ENCODE assay signal across 13 cellular contexts in the genomic region with DNA sequence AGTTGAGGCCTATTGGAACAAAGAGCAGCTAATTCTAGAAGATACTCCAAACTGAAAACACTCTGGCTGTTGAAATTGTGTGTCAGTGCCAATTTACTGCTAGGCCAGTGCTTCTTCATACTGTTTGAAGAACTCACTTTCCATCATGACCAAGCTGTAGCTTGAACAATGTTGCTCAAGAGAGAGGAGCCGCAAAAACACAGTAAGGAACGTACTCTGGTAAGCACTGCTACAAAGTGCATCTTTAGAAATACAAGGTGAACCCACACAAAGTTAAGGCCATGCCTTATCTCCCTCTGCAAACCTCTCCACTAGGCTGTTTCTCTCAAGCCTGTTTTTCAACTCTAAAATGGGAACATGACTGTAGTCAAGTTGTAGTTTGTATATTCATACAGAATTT.
DNase-seq lines count a peak whose midpoint lies in the region; FAIRE-seq and TF ChIP-seq lines count a peak whose summit lies in the region.
"Had no signal": no experiment of that assay in that cellular context is flagged by ENCODE, and none has a peak within 500 bp of the region (broad histone marks: within the 10 kb centered on the region; RNA-seq: fewer than 3 reads in every experiment).

No MANE protein-coding gene starts in this region.

- FAIRE-seq in bronchial epithelial cell (lab: Jason Lieb, UNC) = peak; percentile 7
- FAIRE-seq: GM12892 had no signal

- H4K8ac ChIP-seq in mesendoderm (ENCODE audit: low read depth, low read length) = no peak overlapping the region

- no peak for TF ChIP-seq EP300 in sigmoid colon (IDR thresholded peaks at IDR 0.05)

- no peak overlapping the region for H2AK5ac ChIP-seq in mesendoderm (ENCODE audit: low read length)

- H2BK15ac ChIP-seq in mesendoderm (replicated peaks; ENCODE audit: low read depth) = no peak overlapping the region

- no peak for TF ChIP-seq CTCF in right atrium auricular region (IDR thresholded peaks at IDR 0.05)
- TF ChIP-seq CTCF in bronchial epithelial cell (IDR thresholded peaks at IDR 0.05; ENCODE audit: insufficient read depth, low read length, severe bottlenecking) = no peak
- TF ChIP-seq CTCF in sigmoid colon (IDR thresholded peaks at IDR 0.05) = no peak

- H4K5ac ChIP-seq in mesendoderm (ENCODE audit: low read length) = no peak overlapping the region

- H3K27me3 ChIP-seq in right atrium auricular region (no peaks in the 10 kb centered on the region), bronchial epithelial cell (ENCODE audit: control insufficient read depth, insufficient read depth, low read length) (no peaks in the 10 kb centered on the region), sigmoid colon (no peaks in the 10 kb centered on the region), mesendoderm (ENCODE audit: insufficient read depth, low read length, poor library complexity) (no peaks in the 10 kb centered on the region)
- H3K27me3 ChIP-seq: brain microvascular endothelial cell had no signal

- no peak overlapping the region for H3K18ac ChIP-seq in mesendoderm (ENCODE audit: low read length)

- no peaks in the 10 kb centered on the region for H3K79me2 ChIP-seq in mesendoderm (ENCODE audit: control insufficient read depth, insufficient read depth, low read length)

- H3K9ac ChIP-seq in mesendoderm (ENCODE audit: low read length) = no peak overlapping the region

- H2BK5ac ChIP-seq in mesendoderm (ENCODE audit: low read length) = no peak overlapping the region

- TF ChIP-seq POLR2A in sigmoid colon (IDR thresholded peaks at IDR 0.05) = no peak

- H2BK120ac ChIP-seq in mesendoderm (ENCODE audit: low read depth, low read length) = no peak overlapping the region

- no peaks in the 10 kb centered on the region for H3K79me1 ChIP-seq in mesendoderm (ENCODE audit: low read length)

- WGBS in sigmoid colon, 2 donors = 89 to 92% methylated on average over 2 of the region's 2 CpGs
- WGBS in mesendoderm (ENCODE audit: extremely low coverage, insufficient coverage, low lambda C conversion rate) = no CpG with 5 or more reads among the region's 2 CpGs

- H3K27ac ChIP-seq in right atrium auricular region = peak overlapping the region; percentile 87 to 90
- peak overlapping the region; percentile 57 to 94 (median 77) for H3K27ac ChIP-seq in sigmoid colon
- no peak overlapping the region for H3K27ac ChIP-seq in mesendoderm (ENCODE audit: low read depth, low read length)
- H3K27ac ChIP-seq: brain microvascular endothelial cell had no signal

- H3K36me3 ChIP-seq in right atrium auricular region (peaks cover 74% of the 10 kb centered on the region), bronchial epithelial cell (ENCODE audit: control insufficient read depth, insufficient read depth, low read length) (peaks cover 21% of the 10 kb centered on the region), sigmoid colon (peaks cover 8 to 74% (median 38%) of the 10 kb centered on the region in 4 donors), mesendoderm (ENCODE audit: control insufficient read depth, insufficient read depth, low read length) (no peaks in the 10 kb centered on the region)

- H3K9me3 ChIP-seq in right atrium auricular region (no peaks in the 10 kb centered on the region), sigmoid colon (no peaks in the 10 kb centered on the region)

- H3K23ac ChIP-seq in mesendoderm (ENCODE audit: low read length) = no peak overlapping the region

- H3K4me1 ChIP-seq in right atrium auricular region = peaks cover 0 to 77% of the 10 kb centered on the region in 2 donors
- H3K4me1 ChIP-seq in sigmoid colon = peaks cover 0 to 87% (median 74%) of the 10 kb centered on the region in 4 donors
- H3K4me1 ChIP-seq in mesendoderm (ENCODE audit: control insufficient read depth, low read depth, low read length) = no peaks in the 10 kb centered on the region

- DNase-seq in right atrium auricular region (ENCODE audit: low spot score) (no peak), cardiac septum (ENCODE audit: low spot score) (no peak), bronchial epithelial cell (ENCODE audit: low read depth) (no peak), sigmoid colon (no peak), NCI-H82 (lab: John Stamatoyannopoulos, UW) (no peak), islet precursor cell (no peak), mesendoderm (no peak)
- no peak for DNase-seq in stimulated activated CD4-positive, alpha-beta T cell treated with anti-CD3 and anti-CD28 coated beads, Interleukin-4, amount 100 ng/mL, for 24 hours
- DNase-seq: activated T-cell treated with anti-CD3 and anti-CD28 coated beads, Interleukin-2, amount 50 U/mL, for 4 hours; brain microvascular endothelial cell; NCI-H1092; NCI-H2171 had no signal

- no peak overlapping the region for H3K4me2 ChIP-seq in mesendoderm (ENCODE audit: low read length)

- no peak overlapping the region for H3K4ac ChIP-seq in mesendoderm (ENCODE audit: low read depth, low read length)

- H3K56ac ChIP-seq in mesendoderm (ENCODE audit: low read length) = no peak overlapping the region

- no peak overlapping the region for H3K4me3 ChIP-seq in right atrium auricular region
- H3K4me3 ChIP-seq in bronchial epithelial cell (ENCODE audit: low read depth, low read length) = no peak overlapping the region
- no peak overlapping the region for H3K4me3 ChIP-seq in sigmoid colon
- no peak overlapping the region for H3K4me3 ChIP-seq in mesendoderm (ENCODE audit: low read length)

- intact Hi-C loops in cardiac septum (cut with DNase I) = no loop called here
- intact Hi-C loops in sigmoid colon (cut with DNase I) = loop anchor here (1.0 to 2.0 kb wide), 2 partner anchors 16 to 146 kb away; no protein-coding TSS in a partner anchor
